Comparison of ENCODE assay signal across 22 cellular contexts in the genomic region with DNA sequence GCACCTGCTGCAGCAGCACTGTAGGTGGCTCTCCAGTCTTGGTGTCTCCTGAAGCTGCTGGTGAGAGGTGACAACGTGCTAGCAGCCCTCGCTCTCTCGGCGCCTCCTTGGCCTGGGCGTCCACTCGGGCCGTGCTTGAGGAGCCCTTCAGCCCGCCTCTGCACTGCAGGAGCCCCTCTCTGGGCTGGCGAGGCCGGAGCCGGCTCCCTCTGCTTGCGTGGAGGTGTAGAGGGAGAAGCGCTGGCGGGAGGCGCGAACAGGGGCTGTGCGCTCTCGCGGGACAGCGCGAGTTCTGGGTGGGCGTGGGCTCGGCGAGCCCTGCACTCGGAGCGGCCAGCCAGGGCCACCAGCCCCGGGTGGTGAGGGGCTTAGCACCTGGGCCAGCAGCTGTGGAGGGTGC.
"Had no signal": no experiment of that assay in that cellular context is flagged by ENCODE, and none has a peak within 500 bp of the region (broad histone marks: within the 10 kb centered on the region; RNA-seq: fewer than 3 reads in every experiment).

No MANE protein-coding gene starts in this region.

- H3K9me3 ChIP-seq: colonic mucosa, esophagus squamous epithelium, gastrocnemius medialis, gastroesophageal sphincter, heart left ventricle had no signal

- ATAC-seq: foreskin keratinocyte, gastrocnemius medialis, gastroesophageal sphincter had no signal

- H3K4me3 ChIP-seq: colonic mucosa, coronary artery, dorsolateral prefrontal cortex, esophagus muscularis mucosa, esophagus squamous epithelium, gastrocnemius medialis, gastroesophageal sphincter, heart left ventricle, heart right ventricle had no signal

- H3K36me3 ChIP-seq: colonic mucosa, esophagus muscularis mucosa, esophagus squamous epithelium, gastrocnemius medialis, gastroesophageal sphincter, heart left ventricle, heart right ventricle had no signal

- DNase-seq: colonic mucosa; cortex of kidney; dorsolateral prefrontal cortex; effector CD4-positive, alpha-beta T cell; effector CD8-positive, alpha-beta T cell; effector memory CD4-positive, alpha-beta T cell; effector memory CD8-positive, alpha-beta T cell; endodermal cell; erythroblast; esophagus squamous epithelium; foreskin fibroblast; foreskin keratinocyte; foreskin melanocyte; gastrocnemius medialis; glutamatergic neuron; head of caudate nucleus; heart left ventricle; heart right ventricle had no signal

- H3K27ac ChIP-seq: colonic mucosa, coronary artery, dorsolateral prefrontal cortex, epithelial cell of prostate, esophagus muscularis mucosa, esophagus squamous epithelium, foreskin keratinocyte, gastrocnemius medialis, gastroesophageal sphincter, heart left ventricle, heart right ventricle had no signal

- H3K27me3 ChIP-seq: colonic mucosa, dorsolateral prefrontal cortex, foreskin keratinocyte, gastrocnemius medialis, heart left ventricle had no signal

- H3K4me1 ChIP-seq: colonic mucosa, esophagus muscularis mucosa, esophagus squamous epithelium, foreskin keratinocyte, gastrocnemius medialis, gastroesophageal sphincter, heart left ventricle, heart right ventricle had no signal
